In genomic region chr9:113633782-113634596, GRCh38 we compare ENCODE assay signal across 1 cellular context.
TF ChIP-seq lines count a peak whose summit lies in the region.

No MANE protein-coding gene starts in this region.

TF ChIP-seq in HepG2, 621 proteins besides CTCF, POLR2A, EP300 and RAD21 (continued from another document and continues in another):
- TF ChIP-seq ARID4A (CRISPR knock-in tag; IDR thresholded peaks at IDR 0.05; ENCODE audit: borderline replicate concordance) (peak; percentile 44; the same call in 1 of the 2 replicates), ZNF546 (CRISPR knock-in tag; conservative IDR thresholded peaks at IDR 0.05) (0 out of 2 replicates have a peak, but pooled peaks have one; percentile 62), GATA4 (IDR thresholded peaks at IDR 0.05; ENCODE audit: borderline replicate concordance, low read depth) (no peak), ZNF263 (CRISPR knock-in tag; IDR thresholded peaks at IDR 0.05) (peak; percentile 70), ZBTB38 (CRISPR knock-in tag; IDR thresholded peaks at IDR 0.05) (peak; percentile 55; the same call in 1 of the 2 replicates), MAFF (IDR thresholded peaks at IDR 0.05; ENCODE audit: low read depth, low read length) (peak; percentile 83), ZNF772 (CRISPR knock-in tag; IDR thresholded peaks at IDR 0.05) (0 out of 2 replicates have a peak, but pooled peaks have one; percentile 17), FUBP1 (CRISPR knock-in tag; IDR thresholded peaks at IDR 0.05; ENCODE audit: borderline replicate concordance) (no peak), ZNF510 (CRISPR knock-in tag; IDR thresholded peaks at IDR 0.05; ENCODE audit: low read depth) (no peak), CENPT (CRISPR knock-in tag; IDR thresholded peaks at IDR 0.05; ENCODE audit: low read depth) (no peak), KDM4B (CRISPR knock-in tag; IDR thresholded peaks at IDR 0.05) (no peak), SETDB1 (CRISPR knock-in tag; IDR thresholded peaks at IDR 0.05; ENCODE audit: borderline replicate concordance) (no peak), FOXA3 (CRISPR knock-in tag; IDR thresholded peaks at IDR 0.05) (peak; percentile 26; the same call in 1 of the 2 replicates), STAG1 (CRISPR knock-in tag; IDR thresholded peaks at IDR 0.05) (no peak), AHR (CRISPR knock-in tag; IDR thresholded peaks at IDR 0.05) (0 out of 2 replicates have a peak, but pooled peaks have one; percentile 27), MBD4 (IDR thresholded peaks at IDR 0.05; ENCODE audit: borderline replicate concordance, low read length) (no peak), PBX3 (CRISPR knock-in tag; IDR thresholded peaks at IDR 0.05; ENCODE audit: borderline replicate concordance) (no peak), THAP11 (CRISPR knock-in tag; IDR thresholded peaks at IDR 0.05) (0 out of 2 replicates have a peak, but pooled peaks have one; percentile 7), GATAD2A (CRISPR knock-in tag; IDR thresholded peaks at IDR 0.05) (peak; percentile 7; the same call in 1 of the 2 replicates), ZFP90 (CRISPR knock-in tag; IDR thresholded peaks at IDR 0.05; ENCODE audit: borderline replicate concordance) (peak; percentile 60; the same call in 1 of the 2 replicates), ZNF207 (IDR thresholded peaks at IDR 0.05; ENCODE audit: borderline replicate concordance) (no peak), ZNF788 (CRISPR knock-in tag; IDR thresholded peaks at IDR 0.05; ENCODE audit: borderline replicate concordance) (peak; percentile 51; the same call in 1 of the 2 replicates), ZNF557 (CRISPR knock-in tag; IDR thresholded peaks at IDR 0.05) (peak; percentile 9; the same call in 1 of the 2 replicates), ZNF431 (CRISPR knock-in tag; IDR thresholded peaks at IDR 0.05; ENCODE audit: borderline replicate concordance, low read depth) (0 out of 2 replicates have a peak, but pooled peaks have one; percentile 25), NFIC (IDR thresholded peaks at IDR 0.05; ENCODE audit: low read length) (no peak), ZNF468 (CRISPR knock-in tag; IDR thresholded peaks at IDR 0.05) (0 out of 2 replicates have a peak, but pooled peaks have one; percentile 33), SAP130 (CRISPR knock-in tag; IDR thresholded peaks at IDR 0.05; ENCODE audit: low read depth) (0 out of 2 replicates have a peak, but pooled peaks have one; percentile 13), ZNF331 (CRISPR knock-in tag; IDR thresholded peaks at IDR 0.05) (no peak), ARNT (IDR thresholded peaks at IDR 0.05) (no peak), CHCHD3 (CRISPR knock-in tag; IDR thresholded peaks at IDR 0.05) (no peak), BHLHE40 (IDR thresholded peaks at IDR 0.05; ENCODE audit: low read length) (peak; percentile 86), MED1 (CRISPR knock-in tag; IDR thresholded peaks at IDR 0.05) (peak; percentile 28; the same call in 1 of the 2 replicates), CREM (IDR thresholded peaks at IDR 0.05) (peak; percentile 8; the same call in 1 of the 2 replicates), CREM (CRISPR knock-in tag; IDR thresholded peaks at IDR 0.05) (no peak), ZNF891 (CRISPR knock-in tag; IDR thresholded peaks at IDR 0.05) (no peak), MNT (IDR thresholded peaks at IDR 0.05) (peak; percentile 88), ZNF614 (CRISPR knock-in tag; IDR thresholded peaks at IDR 0.05; ENCODE audit: borderline replicate concordance) (0 out of 2 replicates have a peak, but pooled peaks have one; percentile 33), ZNF749 (CRISPR knock-in tag; IDR thresholded peaks at IDR 0.05; ENCODE audit: borderline replicate concordance) (no peak)
- TF ChIP-seq, protein P1, sequence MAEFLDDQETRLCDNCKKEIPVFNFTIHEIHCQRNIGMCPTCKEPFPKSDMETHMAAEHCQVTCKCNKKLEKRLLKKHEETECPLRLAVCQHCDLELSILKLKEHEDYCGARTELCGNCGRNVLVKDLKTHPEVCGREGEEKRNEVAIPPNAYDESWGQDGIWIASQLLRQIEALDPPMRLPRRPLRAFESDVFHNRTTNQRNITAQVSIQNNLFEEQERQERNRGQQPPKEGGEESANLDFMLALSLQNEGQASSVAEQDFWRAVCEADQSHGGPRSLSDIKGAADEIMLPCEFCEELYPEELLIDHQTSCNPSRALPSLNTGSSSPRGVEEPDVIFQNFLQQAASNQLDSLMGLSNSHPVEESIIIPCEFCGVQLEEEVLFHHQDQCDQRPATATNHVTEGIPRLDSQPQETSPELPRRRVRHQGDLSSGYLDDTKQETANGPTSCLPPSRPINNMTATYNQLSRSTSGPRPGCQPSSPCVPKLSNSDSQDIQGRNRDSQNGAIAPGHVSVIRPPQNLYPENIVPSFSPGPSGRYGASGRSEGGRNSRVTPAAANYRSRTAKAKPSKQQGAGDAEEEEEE (CRISPR knock-in tag; IDR thresholded peaks at IDR 0.05; ENCODE audit: borderline replicate concordance), result no peak
- TF ChIP-seq, protein P2, sequence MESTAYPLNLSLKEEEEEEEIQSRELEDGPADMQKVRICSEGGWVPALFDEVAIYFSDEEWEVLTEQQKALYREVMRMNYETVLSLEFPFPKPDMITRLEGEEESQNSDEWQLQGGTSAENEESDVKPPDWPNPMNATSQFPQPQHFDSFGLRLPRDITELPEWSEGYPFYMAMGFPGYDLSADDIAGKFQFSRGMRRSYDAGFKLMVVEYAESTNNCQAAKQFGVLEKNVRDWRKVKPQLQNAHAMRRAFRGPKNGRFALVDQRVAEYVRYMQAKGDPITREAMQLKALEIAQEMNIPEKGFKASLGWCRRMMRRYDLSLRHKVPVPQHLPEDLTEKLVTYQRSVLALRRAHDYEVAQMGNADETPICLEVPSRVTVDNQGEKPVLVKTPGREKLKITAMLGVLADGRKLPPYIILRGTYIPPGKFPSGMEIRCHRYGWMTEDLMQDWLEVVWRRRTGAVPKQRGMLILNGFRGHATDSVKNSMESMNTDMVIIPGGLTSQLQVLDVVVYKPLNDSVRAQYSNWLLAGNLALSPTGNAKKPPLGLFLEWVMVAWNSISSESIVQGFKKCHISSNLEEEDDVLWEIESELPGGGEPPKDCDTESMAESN (CRISPR knock-in tag; conservative IDR thresholded peaks at IDR 0.05), result no peak
- TF ChIP-seq, protein P3, sequence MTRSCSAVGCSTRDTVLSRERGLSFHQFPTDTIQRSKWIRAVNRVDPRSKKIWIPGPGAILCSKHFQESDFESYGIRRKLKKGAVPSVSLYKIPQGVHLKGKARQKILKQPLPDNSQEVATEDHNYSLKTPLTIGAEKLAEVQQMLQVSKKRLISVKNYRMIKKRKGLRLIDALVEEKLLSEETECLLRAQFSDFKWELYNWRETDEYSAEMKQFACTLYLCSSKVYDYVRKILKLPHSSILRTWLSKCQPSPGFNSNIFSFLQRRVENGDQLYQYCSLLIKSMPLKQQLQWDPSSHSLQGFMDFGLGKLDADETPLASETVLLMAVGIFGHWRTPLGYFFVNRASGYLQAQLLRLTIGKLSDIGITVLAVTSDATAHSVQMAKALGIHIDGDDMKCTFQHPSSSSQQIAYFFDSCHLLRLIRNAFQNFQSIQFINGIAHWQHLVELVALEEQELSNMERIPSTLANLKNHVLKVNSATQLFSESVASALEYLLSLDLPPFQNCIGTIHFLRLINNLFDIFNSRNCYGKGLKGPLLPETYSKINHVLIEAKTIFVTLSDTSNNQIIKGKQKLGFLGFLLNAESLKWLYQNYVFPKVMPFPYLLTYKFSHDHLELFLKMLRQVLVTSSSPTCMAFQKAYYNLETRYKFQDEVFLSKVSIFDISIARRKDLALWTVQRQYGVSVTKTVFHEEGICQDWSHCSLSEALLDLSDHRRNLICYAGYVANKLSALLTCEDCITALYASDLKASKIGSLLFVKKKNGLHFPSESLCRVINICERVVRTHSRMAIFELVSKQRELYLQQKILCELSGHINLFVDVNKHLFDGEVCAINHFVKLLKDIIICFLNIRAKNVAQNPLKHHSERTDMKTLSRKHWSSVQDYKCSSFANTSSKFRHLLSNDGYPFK (CRISPR knock-in tag; IDR thresholded peaks at IDR 0.05; ENCODE audit: borderline replicate concordance), result peak; percentile 47; the same call in 1 of the 2 replicates
- TF ChIP-seq, protein P4, sequence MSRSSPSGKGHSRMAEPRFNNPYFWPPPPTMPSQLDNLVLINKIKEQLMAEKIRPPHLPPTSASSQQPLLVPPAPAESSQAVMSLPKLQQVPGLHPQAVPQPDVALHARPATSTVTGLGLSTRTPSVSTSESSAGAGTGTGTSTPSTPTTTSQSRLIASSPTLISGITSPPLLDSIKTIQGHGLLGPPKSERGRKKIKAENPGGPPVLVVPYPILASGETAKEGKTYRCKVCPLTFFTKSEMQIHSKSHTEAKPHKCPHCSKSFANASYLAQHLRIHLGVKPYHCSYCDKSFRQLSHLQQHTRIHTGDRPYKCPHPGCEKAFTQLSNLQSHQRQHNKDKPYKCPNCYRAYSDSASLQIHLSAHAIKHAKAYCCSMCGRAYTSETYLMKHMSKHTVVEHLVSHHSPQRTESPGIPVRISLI (CRISPR knock-in tag; IDR thresholded peaks at IDR 0.05; ENCODE audit: borderline replicate concordance), result no peak
- TF ChIP-seq, protein P5, sequence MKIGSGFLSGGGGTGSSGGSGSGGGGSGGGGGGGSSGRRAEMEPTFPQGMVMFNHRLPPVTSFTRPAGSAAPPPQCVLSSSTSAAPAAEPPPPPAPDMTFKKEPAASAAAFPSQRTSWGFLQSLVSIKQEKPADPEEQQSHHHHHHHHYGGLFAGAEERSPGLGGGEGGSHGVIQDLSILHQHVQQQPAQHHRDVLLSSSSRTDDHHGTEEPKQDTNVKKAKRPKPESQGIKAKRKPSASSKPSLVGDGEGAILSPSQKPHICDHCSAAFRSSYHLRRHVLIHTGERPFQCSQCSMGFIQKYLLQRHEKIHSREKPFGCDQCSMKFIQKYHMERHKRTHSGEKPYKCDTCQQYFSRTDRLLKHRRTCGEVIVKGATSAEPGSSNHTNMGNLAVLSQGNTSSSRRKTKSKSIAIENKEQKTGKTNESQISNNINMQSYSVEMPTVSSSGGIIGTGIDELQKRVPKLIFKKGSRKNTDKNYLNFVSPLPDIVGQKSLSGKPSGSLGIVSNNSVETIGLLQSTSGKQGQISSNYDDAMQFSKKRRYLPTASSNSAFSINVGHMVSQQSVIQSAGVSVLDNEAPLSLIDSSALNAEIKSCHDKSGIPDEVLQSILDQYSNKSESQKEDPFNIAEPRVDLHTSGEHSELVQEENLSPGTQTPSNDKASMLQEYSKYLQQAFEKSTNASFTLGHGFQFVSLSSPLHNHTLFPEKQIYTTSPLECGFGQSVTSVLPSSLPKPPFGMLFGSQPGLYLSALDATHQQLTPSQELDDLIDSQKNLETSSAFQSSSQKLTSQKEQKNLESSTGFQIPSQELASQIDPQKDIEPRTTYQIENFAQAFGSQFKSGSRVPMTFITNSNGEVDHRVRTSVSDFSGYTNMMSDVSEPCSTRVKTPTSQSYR (CRISPR knock-in tag; IDR thresholded peaks at IDR 0.05; ENCODE audit: borderline replicate concordance), result no peak
